ENCODE assay signal across 17 cellular contexts in genomic region chr22:42202048-42202447, GRCh38.
DNase-seq lines count a peak whose midpoint lies in the region; ATAC-seq and TF ChIP-seq lines count a peak whose summit lies in the region.
"Had no signal": no experiment of that assay in that cellular context is flagged by ENCODE, and none has a peak within 500 bp of the region (broad histone marks: within the 10 kb centered on the region; RNA-seq: fewer than 3 reads in every experiment).

No MANE protein-coding gene starts in this region.

- H3K9me3 ChIP-seq in esophagus squamous epithelium, result no peaks in the 10 kb centered on the region
- H3K9me3 ChIP-seq: Caco-2, vagina had no signal

- H3K36me3 ChIP-seq in esophagus squamous epithelium, result peaks cover 0 to 38% (median 0%) of the 10 kb centered on the region in 3 donors
- H3K36me3 ChIP-seq: cardiac muscle cell, neural progenitor cell, vagina had no signal

- intact Hi-C loops in esophagus squamous epithelium (cut with DNase I), result no loop called here

- no peaks in the 10 kb centered on the region for H3K27me3 Mint-ChIP-seq in activated CD8-positive, alpha-beta T cell treated with anti-CD3 and anti-CD28 coated beads, Interleukin-2, amount 10 ng/mL, durations not matched to agents 7 days and 5 days (ENCODE audit: low read depth)
- no peaks in the 10 kb centered on the region for H3K27me3 Mint-ChIP-seq in naive thymus-derived CD8-positive, alpha-beta T cell
- H3K27me3 Mint-ChIP-seq in stimulated activated memory B cell treated with anti-CD40 and anti-IgM and Interleukin-4, amounts not matched to agents 10 μg/mL and 1 μg/mL and 100 μg/mL, for 72 hours, result no peaks in the 10 kb centered on the region

- TF ChIP-seq CTCF in HL-60 (IDR thresholded peaks at IDR 0.05; ENCODE audit: insufficient read depth, low read length), result no peak
- no peak for TF ChIP-seq CTCF in esophagus squamous epithelium (IDR thresholded peaks at IDR 0.05)

- H3K9me3 Mint-ChIP-seq in activated CD8-positive, alpha-beta T cell treated with anti-CD3 and anti-CD28 coated beads, Interleukin-2, amount 10 ng/mL, durations not matched to agents 7 days and 5 days (ENCODE audit: insufficient read depth), result no peaks in the 10 kb centered on the region
- no peaks in the 10 kb centered on the region for H3K9me3 Mint-ChIP-seq in naive thymus-derived CD8-positive, alpha-beta T cell
- H3K9me3 Mint-ChIP-seq in stimulated activated memory B cell treated with anti-CD40 and anti-IgM and Interleukin-4, amounts not matched to agents 10 μg/mL and 1 μg/mL and 100 μg/mL, for 72 hours, result no peaks in the 10 kb centered on the region

- no peaks in the 10 kb centered on the region for H3K27me3 ChIP-seq in HL-60 (ENCODE audit: insufficient read depth, poor library complexity, severe bottlenecking)
- no peaks in the 10 kb centered on the region for H3K27me3 ChIP-seq in esophagus squamous epithelium
- H3K27me3 ChIP-seq: cardiac muscle cell, neural progenitor cell, vagina had no signal

- POLR2A ChIA-PET in activated CD8-positive, alpha-beta T cell treated with anti-CD3 and anti-CD28 coated beads, Interleukin-2, amount 10 ng/mL, durations not matched to agents 7 days and 5 days (lab: Charles Lee), result interaction anchor here (0.9 to 1.8 kb wide), 3 partner anchors 13 to 421 kb away, joined by 3 to 5 read pairs (median 4); no protein-coding TSS in a partner anchor
- POLR2A ChIA-PET in naive thymus-derived CD8-positive, alpha-beta T cell (lab: Charles Lee), result interaction anchor here (0.6 kb wide), 1 partner anchor 29 kb away, joined by 3 read pairs; no protein-coding TSS in a partner anchor

- H3K4me3 ChIP-seq in HL-60 (replicated peaks; ENCODE audit: insufficient read depth, low read length) (no peak overlapping the region), esophagus squamous epithelium (no peak overlapping the region)
- H3K4me3 ChIP-seq: cardiac muscle cell, neural progenitor cell, vagina had no signal

- peaks cover 38% of the 10 kb centered on the region for H3K4me1 Mint-ChIP-seq in activated CD8-positive, alpha-beta T cell treated with anti-CD3 and anti-CD28 coated beads, Interleukin-2, amount 10 ng/mL, durations not matched to agents 7 days and 5 days (ENCODE audit: low read depth)
- peaks cover 26 to 71% (median 64%) of the 10 kb centered on the region in 4 donors for H3K4me1 Mint-ChIP-seq in naive thymus-derived CD8-positive, alpha-beta T cell
- peaks cover 37% of the 10 kb centered on the region for H3K4me1 Mint-ChIP-seq in stimulated activated memory B cell treated with anti-CD40 and anti-IgM and Interleukin-4, amounts not matched to agents 10 μg/mL and 1 μg/mL and 100 μg/mL, for 72 hours
- H3K4me1 Mint-ChIP-seq: neural progenitor cell had no signal

- CTCF ChIA-PET in activated CD8-positive, alpha-beta T cell treated with anti-CD3 and anti-CD28 coated beads, Interleukin-2, amount 10 ng/mL, durations not matched to agents 7 days and 5 days (lab: Charles Lee), result interaction anchor here (0.6 to 1.6 kb wide), 12 partner anchors 9 to 272 kb away, joined by 3 to 12 read pairs (median 4); partner anchors contain the start of gene NDUFA6

- peaks cover 0 to 9% (median 0%) of the 10 kb centered on the region in 3 donors for H3K4me1 ChIP-seq in esophagus squamous epithelium
- H3K4me1 ChIP-seq: Caco-2, neural progenitor cell had no signal

- H3K27ac ChIP-seq in HL-60 (replicated peaks), result peak overlapping the region; percentile 51; the same call in 1 of the 2 replicates
- no peak overlapping the region for H3K27ac ChIP-seq in esophagus squamous epithelium
- H3K27ac ChIP-seq: cardiac muscle cell, neural progenitor cell, RWPE1, vagina had no signal

- ATAC-seq in activated CD8-positive, alpha-beta T cell treated with anti-CD3 and anti-CD28 coated beads, Interleukin-2, amount 10 ng/mL, durations not matched to agents 7 days and 5 days, result peak; percentile 81
- ATAC-seq in naive thymus-derived CD8-positive, alpha-beta T cell, result peak; percentile 68 to 82
- no peak for ATAC-seq in stimulated activated memory B cell treated with anti-CD40 and anti-IgM and Interleukin-4, amounts not matched to agents 10 μg/mL and 1 μg/mL and 100 μg/mL, for 72 hours

- H3K27ac Mint-ChIP-seq in activated CD8-positive, alpha-beta T cell treated with anti-CD3 and anti-CD28 coated beads, Interleukin-2, amount 10 ng/mL, durations not matched to agents 7 days and 5 days, result peak overlapping the region; percentile 77
- H3K27ac Mint-ChIP-seq in naive thymus-derived CD8-positive, alpha-beta T cell, result peak overlapping the region in 8 of 10 donors; percentile 4 to 84 (median 52)
- H3K27ac Mint-ChIP-seq in stimulated activated memory B cell treated with anti-CD40 and anti-IgM and Interleukin-4, amounts not matched to agents 10 μg/mL and 1 μg/mL and 100 μg/mL, for 72 hours, result no peak overlapping the region
- H3K27ac Mint-ChIP-seq: neural progenitor cell had no signal

- peak; percentile 53 for DNase-seq in activated CD8-positive, alpha-beta memory T cell treated with anti-CD3 and anti-CD28 coated beads for 24 hours
- DNase-seq in activated CD8-positive, alpha-beta memory T cell treated with anti-CD3 and anti-CD28 coated beads, Interleukin-2, amount 50 U/mL, for 48 hours, result no peak
- DNase-seq in HL-60 (ENCODE audit: low read depth in 1 of 2, low spot score in 1 of 2), result peak in 1 of 2 experiments; percentile 62
- DNase-seq in activated CD8-positive, alpha-beta T cell treated with anti-CD3 and anti-CD28 coated beads, Interleukin-2, amount 10 ng/mL, durations not matched to agents 7 days and 5 days, result peak; percentile 52
- DNase-seq in naive thymus-derived CD8-positive, alpha-beta T cell, result peak in 3 of 10 donors; percentile 9 to 18 (median 16)
- no peak for DNase-seq in esophagus squamous epithelium (lab: John Stamatoyannopoulos, UW)
- no peak for DNase-seq in AML-193 (lab: John Stamatoyannopoulos, UW)
- DNase-seq: ACHN; Caco-2; NCI-H1105; NK-92 treated with Interleukin-12 subunit alpha and Interleukin-12 subunit beta, amount 100 ng/mL, for 24 hours; retina had no signal

- peaks cover 36% of the 10 kb centered on the region for H3K36me3 Mint-ChIP-seq in activated CD8-positive, alpha-beta T cell treated with anti-CD3 and anti-CD28 coated beads, Interleukin-2, amount 10 ng/mL, durations not matched to agents 7 days and 5 days (ENCODE audit: low read depth)
- peaks cover 0 to 55% (median 18%) of the 10 kb centered on the region in 3 donors for H3K36me3 Mint-ChIP-seq in naive thymus-derived CD8-positive, alpha-beta T cell
- H3K36me3 Mint-ChIP-seq in stimulated activated memory B cell treated with anti-CD40 and anti-IgM and Interleukin-4, amounts not matched to agents 10 μg/mL and 1 μg/mL and 100 μg/mL, for 72 hours, result peaks cover 53% of the 10 kb centered on the region

- 70 to 71% methylated on average over 1 of the region's 1 CpG for WGBS in esophagus squamous epithelium, 2 donors

- no peak for TF ChIP-seq POLR2A in esophagus squamous epithelium (IDR thresholded peaks at IDR 0.05)

- H3K4me3 Mint-ChIP-seq in activated CD8-positive, alpha-beta T cell treated with anti-CD3 and anti-CD28 coated beads, Interleukin-2, amount 10 ng/mL, durations not matched to agents 7 days and 5 days, result peak overlapping the region; percentile 61
- peak overlapping the region; percentile 19 to 77 (median 59) for H3K4me3 Mint-ChIP-seq in naive thymus-derived CD8-positive, alpha-beta T cell
- H3K4me3 Mint-ChIP-seq in stimulated activated memory B cell treated with anti-CD40 and anti-IgM and Interleukin-4, amounts not matched to agents 10 μg/mL and 1 μg/mL and 100 μg/mL, for 72 hours, result no peak overlapping the region
- H3K4me3 Mint-ChIP-seq: neural progenitor cell had no signal

Comparison
In these comparisons a context has a peak if more than half of its experiments do, and no peak if none do; other contexts are left out.
1. DNase-seq: peak in activated CD8-positive, alpha-beta memory T cell treated with anti-CD3 and anti-CD28 coated beads for 24 hours (single experiment) and activated CD8-positive, alpha-beta T cell treated with anti-CD3 and anti-CD28 coated beads, Interleukin-2, amount 10 ng/mL, durations not matched to agents 7 days and 5 days (single experiment); none in activated CD8-positive, alpha-beta memory T cell treated with anti-CD3 and anti-CD28 coated beads, Interleukin-2, amount 50 U/mL, for 48 hours (single experiment), esophagus squamous epithelium (single experiment) and AML-193 (0 of 2).